In genomic region chr3:115784739-115785571, GRCh38 we compare ENCODE assay signal across 8 cellular contexts.
DNase-seq lines count a peak whose midpoint lies in the region; ATAC-seq and TF ChIP-seq lines count a peak whose summit lies in the region.

No MANE protein-coding gene starts in this region.

- peak overlapping the region; percentile 88 for H3K4me3 Mint-ChIP-seq in progenitor cell of endocrine pancreas (ENCODE audit: low read depth)

- peaks cover 10% of the 10 kb centered on the region for H3K4me1 Mint-ChIP-seq in progenitor cell of endocrine pancreas (ENCODE audit: low read depth)

- no peak for ATAC-seq in GM19455 (IDR thresholded peaks at IDR 0.05; ENCODE audit: unreplicated experiment)

- peaks cover 14% of the 10 kb centered on the region for H3K27me3 Mint-ChIP-seq in progenitor cell of endocrine pancreas

- no peaks in the 10 kb centered on the region for H3K9me3 Mint-ChIP-seq in progenitor cell of endocrine pancreas (ENCODE audit: low read depth)

- H3K4me3 ChIP-seq in WI38 (ENCODE audit: low read depth, low read length) = peak overlapping the region; percentile 66

- TF ChIP-seq CTCF in WI38 (IDR thresholded peaks at IDR 0.05; ENCODE audit: low read depth, low read length) (no peak), progenitor cell of endocrine pancreas (IDR thresholded peaks at IDR 0.05; ENCODE audit: unreplicated experiment) (no peak)

- peak overlapping the region; percentile 81 for H3K27ac Mint-ChIP-seq in progenitor cell of endocrine pancreas

- no peaks in the 10 kb centered on the region for H3K36me3 Mint-ChIP-seq in progenitor cell of endocrine pancreas (ENCODE audit: insufficient read depth)

- DNase-seq in AG08396 (ENCODE audit: low spot score) (peak; percentile 58), H4 (ENCODE audit: low spot score) (peak; percentile 46), fibroblast of the conjunctiva (ENCODE audit: low read depth) (peak; percentile 51), progenitor cell of endocrine pancreas (ENCODE audit: low spot score, unreplicated experiment) (no peak), activated gamma-delta T cell treated with Interleukin-2 at 50 U/mL for 16 hours (no peak)
- no peak for DNase-seq in stimulated activated CD4-positive, alpha-beta T cell treated with anti-CD3 and anti-CD28 coated beads, Interleukin-12 subunit alpha, Interleukin-12 subunit beta, amount 100 ng/mL, for 4 hours

Comparison
In these comparisons a context has a peak if more than half of its experiments do, and no peak if none do; other contexts are left out.
1. DNase-seq: peak in AG08396 (single experiment), H4 (single experiment) and fibroblast of the conjunctiva (single experiment); none in progenitor cell of endocrine pancreas (single experiment), stimulated activated CD4-positive, alpha-beta T cell treated with anti-CD3 and anti-CD28 coated beads, Interleukin-12 subunit alpha, Interleukin-12 subunit beta, amount 100 ng/mL, for 4 hours (single experiment) and activated gamma-delta T cell treated with Interleukin-2 at 50 U/mL for 16 hours (single experiment).